ENCODE assay signal across 19 cellular contexts in the genomic region with DNA sequence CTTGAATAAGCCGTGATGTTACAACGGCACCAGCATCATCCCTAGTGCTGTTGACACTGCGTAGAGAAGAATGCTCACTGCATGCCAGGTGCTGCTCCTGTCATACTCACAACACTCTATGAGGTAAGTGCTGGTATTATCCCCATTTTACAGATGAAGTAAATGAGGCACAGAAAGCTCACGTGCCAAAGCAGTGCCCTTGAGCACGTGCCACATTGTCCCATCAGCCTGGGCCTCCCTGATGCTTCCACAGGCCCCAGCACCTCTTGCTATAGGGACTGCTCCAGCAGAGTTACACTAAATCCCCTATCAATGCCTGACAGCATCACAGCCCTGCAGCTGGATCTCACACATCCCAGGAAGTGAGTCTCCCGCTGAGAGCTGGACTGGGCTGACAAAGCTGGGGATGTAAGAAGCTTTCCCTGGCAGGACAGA.
DNase-seq lines count a peak whose midpoint lies in the region; ATAC-seq lines count a peak whose summit lies in the region.
"Had no signal": no experiment of that assay in that cellular context is flagged by ENCODE, and none has a peak within 500 bp of the region (broad histone marks: within the 10 kb centered on the region; RNA-seq: fewer than 3 reads in every experiment).

No MANE protein-coding gene starts in this region.

- H3K27me3 Mint-ChIP-seq in activated naive CD8-positive, alpha-beta T cell = no peaks in the 10 kb centered on the region
- peaks cover under 1% of the 10 kb centered on the region for H3K27me3 Mint-ChIP-seq in activated naive CD8-positive, alpha-beta T cell treated with anti-CD3 and anti-CD28 coated beads for 36 hours
- no peaks in the 10 kb centered on the region for H3K27me3 Mint-ChIP-seq in activated CD8-positive, alpha-beta memory T cell treated with anti-CD3 and anti-CD28 coated beads, Interleukin-2, amount 10 ng/mL, durations not matched to agents 7 days and 5 days
- H3K27me3 Mint-ChIP-seq in memory B cell = peaks cover 1% of the 10 kb centered on the region

- DNase-seq in activated naive CD8-positive, alpha-beta T cell treated with anti-CD3 and anti-CD28 coated beads for 36 hours = no peak
- DNase-seq in activated CD8-positive, alpha-beta memory T cell treated with anti-CD3 and anti-CD28 coated beads, Interleukin-2, amount 10 ng/mL, durations not matched to agents 7 days and 5 days = peak; percentile 28
- peak in 1 of 2 donors; percentile 11 for DNase-seq in memory B cell (ENCODE audit: low spot score in 2 of 2)
- DNase-seq in D341Med (ENCODE audit: low spot score) = no peak
- DNase-seq in NCI-H2081 (lab: John Stamatoyannopoulos, UW) = no peak
- DNase-seq: erythroblast; GOT3; left ventricle myocardium superior; NCI-H1930; NCI-H446; stimulated activated CD4-positive, alpha-beta T cell treated with anti-CD3 and anti-CD28 coated beads, Interleukin-4, amount 100 ng/mL, for 4 hours; tibial artery had no signal

- CTCF ChIA-PET in activated CD8-positive, alpha-beta memory T cell treated with anti-CD3 and anti-CD28 coated beads, Interleukin-2, amount 10 ng/mL, durations not matched to agents 7 days and 5 days (lab: Charles Lee) = interaction anchor here (1.2 kb wide), 1 partner anchor 27 kb away, joined by 4 read pairs; no protein-coding TSS in a partner anchor

- peaks cover 5% of the 10 kb centered on the region for H3K4me1 ChIP-seq in thymus (ENCODE audit: control insufficient read depth, insufficient read depth, low read length)
- H3K4me1 ChIP-seq: A549, parathyroid adenoma, tibial artery had no signal

- whole genome bisulfite sequencing in thymus = 95% methylated on average over 6 of the region's 6 CpGs

- H3K36me3 Mint-ChIP-seq in activated naive CD8-positive, alpha-beta T cell = no peaks in the 10 kb centered on the region
- no peaks in the 10 kb centered on the region for H3K36me3 Mint-ChIP-seq in activated naive CD8-positive, alpha-beta T cell treated with anti-CD3 and anti-CD28 coated beads for 36 hours
- no peaks in the 10 kb centered on the region for H3K36me3 Mint-ChIP-seq in activated CD8-positive, alpha-beta memory T cell treated with anti-CD3 and anti-CD28 coated beads, Interleukin-2, amount 10 ng/mL, durations not matched to agents 7 days and 5 days
- peaks cover 3% of the 10 kb centered on the region for H3K36me3 Mint-ChIP-seq in memory B cell
- H3K36me3 Mint-ChIP-seq: activated CD4-positive, alpha-beta memory T cell treated with anti-CD3 and anti-CD28 coated beads for 36 hours had no signal

- no peaks in the 10 kb centered on the region for H3K27me3 ChIP-seq in thymus (ENCODE audit: control insufficient read depth, insufficient read depth)

- H3K9me3 ChIP-seq in thymus (ENCODE audit: control insufficient read depth) = no peaks in the 10 kb centered on the region
- H3K9me3 ChIP-seq: A549, tibial artery had no signal

- H3K4me1 Mint-ChIP-seq in activated naive CD8-positive, alpha-beta T cell (ENCODE audit: low read depth) = peaks cover 36% of the 10 kb centered on the region
- H3K4me1 Mint-ChIP-seq in activated naive CD8-positive, alpha-beta T cell treated with anti-CD3 and anti-CD28 coated beads for 36 hours = peaks cover 39% of the 10 kb centered on the region
- H3K4me1 Mint-ChIP-seq in activated CD8-positive, alpha-beta memory T cell treated with anti-CD3 and anti-CD28 coated beads, Interleukin-2, amount 10 ng/mL, durations not matched to agents 7 days and 5 days = peaks cover 24% of the 10 kb centered on the region
- peaks cover 24% of the 10 kb centered on the region for H3K4me1 Mint-ChIP-seq in memory B cell

- H3K27ac ChIP-seq in thymus (ENCODE audit: low read depth) = peak overlapping the region; percentile 36
- H3K27ac ChIP-seq: A549, parathyroid adenoma, tibial artery had no signal

- H3K4me3 Mint-ChIP-seq in activated naive CD8-positive, alpha-beta T cell = peak overlapping the region; percentile 6
- H3K4me3 Mint-ChIP-seq in activated naive CD8-positive, alpha-beta T cell treated with anti-CD3 and anti-CD28 coated beads for 36 hours = no peak overlapping the region
- H3K4me3 Mint-ChIP-seq in activated CD8-positive, alpha-beta memory T cell treated with anti-CD3 and anti-CD28 coated beads, Interleukin-2, amount 10 ng/mL, durations not matched to agents 7 days and 5 days = no peak overlapping the region
- peak overlapping the region; percentile 13 for H3K4me3 Mint-ChIP-seq in memory B cell
- H3K4me3 Mint-ChIP-seq: activated CD4-positive, alpha-beta memory T cell treated with anti-CD3 and anti-CD28 coated beads for 36 hours had no signal

- peak overlapping the region; percentile 0 for H3K27ac Mint-ChIP-seq in activated naive CD8-positive, alpha-beta T cell
- H3K27ac Mint-ChIP-seq in activated naive CD8-positive, alpha-beta T cell treated with anti-CD3 and anti-CD28 coated beads for 36 hours = no peak overlapping the region
- H3K27ac Mint-ChIP-seq in activated CD8-positive, alpha-beta memory T cell treated with anti-CD3 and anti-CD28 coated beads, Interleukin-2, amount 10 ng/mL, durations not matched to agents 7 days and 5 days = no peak overlapping the region
- no peak overlapping the region for H3K27ac Mint-ChIP-seq in memory B cell
- H3K27ac Mint-ChIP-seq: activated CD4-positive, alpha-beta memory T cell treated with anti-CD3 and anti-CD28 coated beads for 36 hours had no signal

- H3K36me3 ChIP-seq in thymus (ENCODE audit: control insufficient read depth, insufficient read depth) = no peaks in the 10 kb centered on the region
- H3K36me3 ChIP-seq: tibial artery had no signal

- H3K4me3 ChIP-seq in thymus (ENCODE audit: low read length) = no peak overlapping the region
- H3K4me3 ChIP-seq: A549, K562, tibial artery had no signal

- no peaks in the 10 kb centered on the region for H3K9me3 Mint-ChIP-seq in activated naive CD8-positive, alpha-beta T cell (ENCODE audit: low read depth)
- H3K9me3 Mint-ChIP-seq in activated naive CD8-positive, alpha-beta T cell treated with anti-CD3 and anti-CD28 coated beads for 36 hours = no peaks in the 10 kb centered on the region
- H3K9me3 Mint-ChIP-seq in activated CD8-positive, alpha-beta memory T cell treated with anti-CD3 and anti-CD28 coated beads, Interleukin-2, amount 10 ng/mL, durations not matched to agents 7 days and 5 days (ENCODE audit: low read depth) = no peaks in the 10 kb centered on the region
- H3K9me3 Mint-ChIP-seq in memory B cell = no peaks in the 10 kb centered on the region
- H3K9me3 Mint-ChIP-seq: activated CD4-positive, alpha-beta memory T cell treated with anti-CD3 and anti-CD28 coated beads for 36 hours had no signal

- ATAC-seq in activated CD8-positive, alpha-beta memory T cell treated with anti-CD3 and anti-CD28 coated beads, Interleukin-2, amount 10 ng/mL, durations not matched to agents 7 days and 5 days = no peak
- ATAC-seq in memory B cell (ENCODE audit: low read depth) (peak; percentile 9), GM19035 (IDR thresholded peaks at IDR 0.05; ENCODE audit: unreplicated experiment) (no peak)
- ATAC-seq: A549, K562, left ventricle myocardium superior had no signal

Comparison
In these comparisons a context has a peak if more than half of its experiments do, and no peak if none do; other contexts are left out.
1. H3K4me3 Mint-ChIP-seq: peak in activated naive CD8-positive, alpha-beta T cell (single experiment) and memory B cell (single experiment); none in activated naive CD8-positive, alpha-beta T cell treated with anti-CD3 and anti-CD28 coated beads for 36 hours (single experiment) and activated CD8-positive, alpha-beta memory T cell treated with anti-CD3 and anti-CD28 coated beads, Interleukin-2, amount 10 ng/mL, durations not matched to agents 7 days and 5 days (single experiment).